ENCODE assay signal across 28 cellular contexts in the genomic region with DNA sequence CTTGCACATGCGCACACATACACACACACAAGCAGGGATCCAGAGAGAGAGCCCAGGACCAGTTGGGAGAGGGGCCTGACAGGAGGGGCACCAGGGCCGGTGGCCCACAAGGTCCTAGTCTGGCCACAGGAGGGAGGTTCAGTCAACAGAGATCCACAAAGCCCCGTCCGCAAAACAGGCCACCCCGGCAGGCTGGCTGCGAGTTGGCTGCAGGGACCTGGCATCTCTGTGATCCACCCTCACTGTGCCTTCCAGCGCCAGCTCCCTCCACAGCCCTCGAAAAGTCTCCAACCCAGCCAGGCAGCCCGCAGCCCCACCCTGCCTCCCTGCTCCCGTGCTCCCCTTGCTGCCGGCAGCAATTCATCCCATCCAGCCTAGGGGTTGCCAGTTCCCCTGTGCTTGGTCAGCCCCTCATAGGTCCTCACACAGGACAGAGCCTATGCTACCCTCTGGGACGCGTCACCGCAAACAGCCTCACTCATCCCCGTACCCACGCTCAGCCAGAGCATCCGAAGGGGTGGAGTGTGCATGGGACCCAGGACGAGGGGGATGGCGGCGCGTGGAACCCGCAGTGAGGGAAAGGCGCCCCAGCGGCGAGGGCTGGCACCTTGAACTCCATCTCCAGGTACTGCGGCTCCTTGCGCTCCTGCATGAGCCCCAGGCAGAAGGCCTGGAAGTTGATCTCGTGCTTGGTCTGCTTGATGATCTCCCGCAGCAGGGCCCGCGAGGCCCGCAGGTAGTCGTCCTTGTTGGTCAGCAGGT. TPM values are rescaled to one million over a fixed set of nuclear protein-coding genes. Genes with fewer than 3 reads are reported as not detected.
"Had no signal": no experiment of that assay in that cellular context is flagged by ENCODE, and none has a peak within 500 bp of the region (broad histone marks: within the 10 kb centered on the region; RNA-seq: fewer than 3 reads in every experiment).

No MANE protein-coding gene starts in this region.

- H3K27me3 ChIP-seq: dorsolateral prefrontal cortex, esophagus squamous epithelium, gastrocnemius medialis, heart right ventricle, hepatocyte, left lung had no signal

- H3K4me3 ChIP-seq: coronary artery, dorsolateral prefrontal cortex, esophagus squamous epithelium, gastrocnemius medialis, heart right ventricle, hepatocyte, left lung, lower lobe of right lung, mucosa of descending colon had no signal

- H3K27ac Mint-ChIP-seq: immature natural killer cell, mesothelial cell of epicardium had no signal

- H3K27ac ChIP-seq: coronary artery, epithelial cell of prostate, esophagus squamous epithelium, gastrocnemius medialis, heart right ventricle, hepatocyte, left lung, lower lobe of right lung had no signal

- ATAC-seq: esophagus mucosa, gastrocnemius medialis, heart right ventricle, left cardiac atrium, left lung, left ventricle myocardium superior, lower lobe of right lung, mucosa of descending colon had no signal

- H3K4me2 ChIP-seq: hepatocyte had no signal

- H3K27me3 Mint-ChIP-seq: naive B cell had no signal

- H3K9me3 ChIP-seq: esophagus squamous epithelium, gastrocnemius medialis, heart right ventricle, left lung, lower lobe of right lung, mucosa of descending colon had no signal

- H2AFZ ChIP-seq: hepatocyte had no signal

- DNase-seq: dermis blood vessel endothelial cell; dorsolateral prefrontal cortex; effector CD4-positive, alpha-beta T cell; effector memory CD4-positive, alpha-beta T cell; erythroblast; esophagus squamous epithelium; foreskin fibroblast; foreskin melanocyte; gastrocnemius medialis; glutamatergic neuron; head of caudate nucleus; heart right ventricle; hypothalamus; immature natural killer cell; islet precursor cell; left cardiac atrium; left lung; left ventricle myocardium superior; lower lobe of right lung; mesenchymal stem cell; mucosa of descending colon; naive B cell had no signal

- FAIRE-seq: colon had no signal

- H3K4me3 Mint-ChIP-seq: immature natural killer cell, mesothelial cell of epicardium had no signal

- H3K9me3 Mint-ChIP-seq: immature natural killer cell, mesothelial cell of epicardium, naive B cell had no signal

- H3K4me1 Mint-ChIP-seq: mesothelial cell of epicardium had no signal

- H3K4me1 ChIP-seq: left lung had no signal

RNA-seq across cellular contexts. Expression of a gene that starts 59.3 kb away (rescaled TPM):
- polyA plus RNA-seq: immature natural killer cell had no signal
